8 cellular contexts compared by ENCODE assay signal in genomic region chr6:70686548-70687133, GRCh38. TPM values are rescaled to one million over a fixed set of nuclear protein-coding genes. Genes with fewer than 3 reads are reported as not detected.
A peak's percentile ranks its signal among the peaks of the same experiment; 100 is the strongest.
DNase-seq lines count a peak whose midpoint lies in the region; ATAC-seq and TF ChIP-seq lines count a peak whose summit lies in the region.

No MANE protein-coding gene starts in this region.

- H3K4me1 ChIP-seq in ACC112 (ENCODE audit: control insufficient read depth, insufficient read depth, low read length, unreplicated experiment) (peaks cover 10% of the 10 kb centered on the region), upper lobe of right lung (peaks cover 11% of the 10 kb centered on the region)

- intact Hi-C loops in upper lobe of right lung (cut with DNase I), result no loop called here

- no peaks in the 10 kb centered on the region for H3K27me3 ChIP-seq in ACC112 (ENCODE audit: insufficient read depth, low read length)
- H3K27me3 ChIP-seq in upper lobe of right lung, result no peaks in the 10 kb centered on the region

- 0 out of 2 replicates have a peak, but pooled peaks cover under 1% of the 10 kb centered on the region for H3K36me3 ChIP-seq in ACC112 (ENCODE audit: insufficient read depth, low read length)
- no peaks in the 10 kb centered on the region for H3K36me3 ChIP-seq in upper lobe of right lung

- H3K27ac ChIP-seq in ACC112 (ENCODE audit: low read depth, low read length), result no peak overlapping the region
- no peak overlapping the region for H3K27ac ChIP-seq in upper lobe of right lung

- DNase-seq in NCI-H146 treated with DMSO at 0.1 percent for 48 hours (lab: John Stamatoyannopoulos, UW; ENCODE audit: unreplicated experiment) (peak; percentile 42), amniotic epithelial cell (ENCODE audit: low read depth) (peak; percentile 33), inferior parietal cortex (ENCODE audit: extremely low spot score) (peak; percentile 63), upper lobe of right lung (no peak), ureter (ENCODE audit: low spot score) (no peak)

- H2AFZ ChIP-seq in ACC112 (ENCODE audit: low read length, unreplicated experiment), result peak overlapping the region; percentile 39

- H3K4me3 ChIP-seq in ACC112 (ENCODE audit: low read depth, low read length), result no peak overlapping the region
- H3K4me3 ChIP-seq in upper lobe of right lung, result no peak overlapping the region

- H3K79me2 ChIP-seq in ACC112 (ENCODE audit: control insufficient read depth, insufficient read depth, low read length, unreplicated experiment), result peaks cover 34% of the 10 kb centered on the region

- peak; percentile 64 for ATAC-seq in upper lobe of right lung
- ATAC-seq in HG02759 (IDR thresholded peaks at IDR 0.05; ENCODE audit: unreplicated experiment), result no peak

- TF ChIP-seq CTCF in GM12872 (IDR thresholded peaks at IDR 0.05; ENCODE audit: insufficient read depth, low read depth, low read length) (peak; percentile 49; the same call in 2 of the 3 replicates), upper lobe of right lung (IDR thresholded peaks at IDR 0.05) (peak; percentile 82)

- no peaks in the 10 kb centered on the region for H3K9me3 ChIP-seq in upper lobe of right lung

RNA-seq across cellular contexts. Expression of gene SMAP1, which starts 19.0 kb away (rescaled TPM):
- 25.0 TPM for total RNA-seq in upper lobe of right lung
- total RNA-seq in ureter, result 21.9 TPM

Comparison
In these comparisons a context has a peak if more than half of its experiments do, and no peak if none do; other contexts are left out.
1. DNase-seq: peak in NCI-H146 treated with DMSO at 0.1 percent for 48 hours (single experiment), amniotic epithelial cell (single experiment) and inferior parietal cortex (single experiment); none in upper lobe of right lung (single experiment) and ureter (single experiment).